Comparison of ENCODE assay signal across 20 cellular contexts in the genomic region with DNA sequence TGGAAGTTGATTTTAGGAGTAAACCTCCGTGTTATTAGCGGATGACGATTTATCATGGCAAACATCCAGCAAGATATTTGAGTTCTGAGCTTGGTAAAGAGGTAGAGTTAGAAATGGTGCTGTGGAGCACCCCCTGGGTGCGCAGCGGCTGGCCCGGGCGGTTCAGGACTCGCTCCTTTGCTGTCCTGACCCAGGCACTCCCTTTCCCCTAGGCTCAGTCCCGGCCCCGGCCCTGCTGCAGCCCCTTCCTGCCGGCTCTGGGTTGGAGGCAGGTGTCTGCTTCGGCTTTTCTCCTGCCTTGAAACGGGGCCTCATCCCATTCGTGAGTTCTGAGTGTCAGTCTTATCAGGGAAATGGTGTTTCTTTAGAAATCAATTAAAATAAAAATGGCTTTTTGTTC.
DNase-seq lines count a peak whose midpoint lies in the region; ATAC-seq and TF ChIP-seq lines count a peak whose summit lies in the region.
"Had no signal": no experiment of that assay in that cellular context is flagged by ENCODE, and none has a peak within 500 bp of the region (broad histone marks: within the 10 kb centered on the region; RNA-seq: fewer than 3 reads in every experiment).

No MANE protein-coding gene starts in this region.

- H3K4me3 Mint-ChIP-seq in nephron progenitor cell = no peak overlapping the region

- no peaks in the 10 kb centered on the region for H3K27me3 Mint-ChIP-seq in nephron progenitor cell (ENCODE audit: low read depth, poor library complexity)

- peaks cover 6% of the 10 kb centered on the region for H3K9me3 Mint-ChIP-seq in nephron progenitor cell

- H3K27ac Mint-ChIP-seq in nephron progenitor cell = peak overlapping the region; percentile 22

- POLR2A ChIA-PET in RWPE1 (lab: Yijun Ruan, JAX; ENCODE audit: low non-redundant PET) = no interaction called here

- H3K36me3 Mint-ChIP-seq in nephron progenitor cell (ENCODE audit: low read depth) = peaks cover 41% of the 10 kb centered on the region

- CTCF ChIA-PET in RWPE1 (lab: Yijun Ruan, JAX) = no interaction called here

- no peak for ATAC-seq in GM19397 (IDR thresholded peaks at IDR 0.05; ENCODE audit: unreplicated experiment)
- ATAC-seq in GM21381 (IDR thresholded peaks at IDR 0.05; ENCODE audit: unreplicated experiment) = no peak

- peaks cover 49% of the 10 kb centered on the region for H3K4me1 Mint-ChIP-seq in nephron progenitor cell

- DNase-seq in D341Med (ENCODE audit: low spot score) (peak; percentile 45), RWPE1 (ENCODE audit: low spot score) (no peak), iPS-NIHi7 (ENCODE audit: extremely low spot score) (peak; percentile 30), nephron progenitor cell (no peak)
- no peak for DNase-seq in stimulated activated naive CD4-positive, alpha-beta T cell treated with Interleukin-2 at 50 U/mL for 16 hours (lab: John Stamatoyannopoulos, UW)
- no peak for DNase-seq in activated CD4-positive, CD25-positive, alpha-beta regulatory T cell treated with anti-CD3 and anti-CD28 coated beads, Interleukin-2, amount 50 U/mL, for 72 hours
- DNase-seq: COR-L47, EL, KG1, NCI-H1436 treated with DMSO at 0.1 percent for 48 hours, NCI-H2029 treated with DMSO at 0.1 percent for 48 hours, NCI-H2171 treated with DMSO at 0.1 percent for 48 hours, NCI-H446 treated with DMSO at 0.1 percent for 48 hours, NCI-H748 treated with DMSO at 0.1 percent for 48 hours, OCI-M1, RPMI8226, SJCRH30 had no signal

- TF ChIP-seq CTCF in RWPE1 (conservative IDR thresholded peaks at IDR 0.05; ENCODE audit: low read depth) (no peak), nephron progenitor cell (IDR thresholded peaks at IDR 0.05) (no peak)

- H3K27ac ChIP-seq in RWPE1 = 0 out of 2 replicates have a peak overlapping the region, but pooled peaks have one; percentile 29
- H3K27ac ChIP-seq: C4-2B, SJCRH30 had no signal

Comparison
In these comparisons a context has a peak if more than half of its experiments do, and no peak if none do; other contexts are left out.
1. DNase-seq: peak in D341Med (single experiment) and iPS-NIHi7 (single experiment); none in RWPE1 (single experiment), nephron progenitor cell (single experiment), stimulated activated naive CD4-positive, alpha-beta T cell treated with Interleukin-2 at 50 U/mL for 16 hours (single experiment) and activated CD4-positive, CD25-positive, alpha-beta regulatory T cell treated with anti-CD3 and anti-CD28 coated beads, Interleukin-2, amount 50 U/mL, for 72 hours (single experiment).